8 cellular contexts compared by ENCODE assay signal in genomic region chr5:139903805-139904565, GRCh38.
DNase-seq lines count a peak whose midpoint lies in the region; ATAC-seq, FAIRE-seq and TF ChIP-seq lines count a peak whose summit lies in the region.

No MANE protein-coding gene starts in this region.

- TF ChIP-seq POLR2A in GM12892 (IDR thresholded peaks at IDR 0.05; ENCODE audit: low read depth, low read length) (no peak), tibial nerve (IDR thresholded peaks at IDR 0.05) (no peak)

- H2BK120ac ChIP-seq in mesendoderm (ENCODE audit: low read depth, low read length), result no peak overlapping the region

- DNase-seq in GM12892 (ENCODE audit: insufficient read length) (peak; percentile 64), NCI-H2171 (lab: John Stamatoyannopoulos, UW) (peak; percentile 18), ecto neural progenitor cell (ENCODE audit: low spot score) (peak; percentile 75), mesendoderm (peak; percentile 55), tibial nerve (ENCODE audit: low spot score in 2 of 2) (no peak), UCSD-AML1 (lab: John Stamatoyannopoulos, UW; ENCODE audit: unreplicated experiment) (no peak)

- H3K4me1 ChIP-seq in mesendoderm (ENCODE audit: control insufficient read depth, low read depth, low read length) (peaks cover 2% of the 10 kb centered on the region), tibial nerve (peaks cover 0 to 22% (median 16%) of the 10 kb centered on the region in 4 donors)

- peak overlapping the region; percentile 42 for H3K9ac ChIP-seq in mesendoderm (ENCODE audit: low read length)

- no peak overlapping the region for H2BK5ac ChIP-seq in mesendoderm (ENCODE audit: low read length)

- no CpG with 5 or more reads among the region's 88 CpGs for WGBS in mesendoderm (ENCODE audit: extremely low coverage, insufficient coverage, low lambda C conversion rate)
- 0% methylated on average over 43 to 70 of the region's 88 CpGs for WGBS in tibial nerve, 2 donors

- H3K36me3 ChIP-seq in mesendoderm (ENCODE audit: control insufficient read depth, insufficient read depth, low read length) (no peaks in the 10 kb centered on the region), tibial nerve (no peaks in the 10 kb centered on the region)

- H3K4me2 ChIP-seq in mesendoderm (ENCODE audit: low read length), result peak overlapping the region; percentile 52

- no peak overlapping the region for H2BK15ac ChIP-seq in mesendoderm (replicated peaks; ENCODE audit: low read depth)

- no peak for TF ChIP-seq EP300 in tibial nerve (IDR thresholded peaks at IDR 0.05)

- H3K27ac ChIP-seq in mesendoderm (ENCODE audit: low read depth, low read length) (no peak overlapping the region), tibial nerve (no peak overlapping the region)

- H4K5ac ChIP-seq in mesendoderm (ENCODE audit: low read length), result no peak overlapping the region

- H3K4ac ChIP-seq in mesendoderm (ENCODE audit: low read depth, low read length), result no peak overlapping the region

- peak; percentile 21 for FAIRE-seq in GM12892 (lab: Jason Lieb, UNC)

- no peak for TF ChIP-seq CTCF in tibial nerve (IDR thresholded peaks at IDR 0.05)

- H3K9me3 ChIP-seq in tibial nerve, result no peaks in the 10 kb centered on the region

- H3K79me1 ChIP-seq in mesendoderm (ENCODE audit: low read length), result no peaks in the 10 kb centered on the region

- H3K23ac ChIP-seq in mesendoderm (ENCODE audit: low read length), result no peak overlapping the region

- H3K27me3 ChIP-seq in mesendoderm (ENCODE audit: insufficient read depth, low read length, poor library complexity), result peaks cover 29% of the 10 kb centered on the region
- peaks cover 0 to 34% of the 10 kb centered on the region in 2 donors for H3K27me3 ChIP-seq in tibial nerve

- no peak for ATAC-seq in HG02678 (IDR thresholded peaks at IDR 0.05; ENCODE audit: unreplicated experiment)
- no peak for ATAC-seq in GM18909 (IDR thresholded peaks at IDR 0.05; ENCODE audit: poor library complexity, unreplicated experiment)

- H2AK5ac ChIP-seq in mesendoderm (ENCODE audit: low read length), result no peak overlapping the region

- no peak overlapping the region for H4K8ac ChIP-seq in mesendoderm (ENCODE audit: low read depth, low read length)

- H3K18ac ChIP-seq in mesendoderm (ENCODE audit: low read length), result no peak overlapping the region

- H3K4me3 ChIP-seq in mesendoderm (ENCODE audit: low read length) (peak overlapping the region; percentile 6), tibial nerve (peak overlapping the region; percentile 20 to 55 (median 40))

- no peaks in the 10 kb centered on the region for H3K79me2 ChIP-seq in mesendoderm (ENCODE audit: control insufficient read depth, insufficient read depth, low read length)

- peak overlapping the region; percentile 71 for H3K56ac ChIP-seq in mesendoderm (ENCODE audit: low read length)

Comparison
In these comparisons a context has a peak if more than half of its experiments do, and no peak if none do; other contexts are left out.
1. DNase-seq: peak in GM12892 (single experiment), NCI-H2171 (single experiment), ecto neural progenitor cell (single experiment) and mesendoderm (single experiment); none in tibial nerve (0 of 2) and UCSD-AML1 (single experiment).